In genomic region chr12:558595-558994, GRCh38 we compare ENCODE assay signal across 22 cellular contexts.
DNase-seq lines count a peak whose midpoint lies in the region; ATAC-seq, FAIRE-seq and TF ChIP-seq lines count a peak whose summit lies in the region.
"Had no signal": no experiment of that assay in that cellular context is flagged by ENCODE, and none has a peak within 500 bp of the region (broad histone marks: within the 10 kb centered on the region; RNA-seq: fewer than 3 reads in every experiment).

No MANE protein-coding gene starts in this region.

- ATAC-seq in activated naive CD8-positive, alpha-beta T cell treated with anti-CD3 and anti-CD28 coated beads, Interleukin-2, amount 10 ng/mL, durations not matched to agents 7 days and 5 days (ENCODE audit: low read depth) = no peak
- no peak for ATAC-seq in activated naive CD8-positive, alpha-beta T cell treated with anti-CD3 and anti-CD28 coated beads, Interleukin-2, amount 50 U/mL, for 24 hours
- ATAC-seq: GM23338 had no signal

- H3K4me1 Mint-ChIP-seq in activated naive CD8-positive, alpha-beta T cell treated with anti-CD3 and anti-CD28 coated beads, Interleukin-2, amount 10 ng/mL, durations not matched to agents 7 days and 5 days = peaks cover 28% of the 10 kb centered on the region
- H3K4me1 Mint-ChIP-seq in activated naive CD8-positive, alpha-beta T cell treated with anti-CD3 and anti-CD28 coated beads, Interleukin-2, amount 50 U/mL, for 24 hours = peaks cover 24% of the 10 kb centered on the region
- H3K4me1 Mint-ChIP-seq: GM23338 had no signal

- no peak for DNase-seq in activated naive CD8-positive, alpha-beta T cell treated with anti-CD3 and anti-CD28 coated beads, Interleukin-2, amount 10 ng/mL, durations not matched to agents 7 days and 5 days
- no peak for DNase-seq in activated naive CD8-positive, alpha-beta T cell treated with anti-CD3 and anti-CD28 coated beads, Interleukin-2, amount 50 U/mL, for 24 hours
- DNase-seq in epithelial cell of esophagus (ENCODE audit: low read depth) (peak; percentile 8), small intestine (peak; percentile 65), putamen (ENCODE audit: low spot score) (no peak), foreskin melanocyte (no peak), NOMO-1 treated with DMSO at 0.1 percent for 48 hours (lab: John Stamatoyannopoulos, UW; ENCODE audit: unreplicated experiment) (no peak)
- DNase-seq: 8988T, GDM1, IMR-90, NCI-H1105, NCI-H146, NCI-H2081, NCI-H2171, NCI-H524 treated with DMSO at 0.1 percent for 48 hours, OCI-M1, SJCRH30 had no signal

- no peaks in the 10 kb centered on the region for H3K4me1 ChIP-seq in small intestine (ENCODE audit: control insufficient read depth in 2 of 2, insufficient read depth in 1 of 2, low read depth in 1 of 2, low read length in 1 of 2)
- H3K4me1 ChIP-seq: HAP-1, SJCRH30 had no signal

- no peaks in the 10 kb centered on the region for H3K36me3 ChIP-seq in small intestine (ENCODE audit: control insufficient read depth in 2 of 2, insufficient read depth in 2 of 2, low read length in 2 of 2)
- H3K36me3 ChIP-seq: HAP-1 had no signal

- no peak for TF ChIP-seq CTCF in epithelial cell of esophagus (IDR thresholded peaks at IDR 0.05; ENCODE audit: insufficient read depth, low read depth, low read length, missing control alignments)

- POLR2A ChIA-PET in activated naive CD8-positive, alpha-beta T cell treated with anti-CD3 and anti-CD28 coated beads, Interleukin-2, amount 10 ng/mL, durations not matched to agents 7 days and 5 days (lab: Charles Lee) = no interaction called here

- H3K9me3 Mint-ChIP-seq in activated naive CD8-positive, alpha-beta T cell treated with anti-CD3 and anti-CD28 coated beads, Interleukin-2, amount 10 ng/mL, durations not matched to agents 7 days and 5 days = no peaks in the 10 kb centered on the region
- H3K9me3 Mint-ChIP-seq in activated naive CD8-positive, alpha-beta T cell treated with anti-CD3 and anti-CD28 coated beads, Interleukin-2, amount 50 U/mL, for 24 hours = no peaks in the 10 kb centered on the region
- H3K9me3 Mint-ChIP-seq: GM23338 had no signal

- no peaks in the 10 kb centered on the region for H3K9me3 ChIP-seq in small intestine (ENCODE audit: control insufficient read depth, low read depth)
- H3K9me3 ChIP-seq: HAP-1, SJCRH30 had no signal

- H3K4me3 ChIP-seq in epithelial cell of esophagus (ENCODE audit: low read length) (no peak overlapping the region), small intestine (ENCODE audit: low read depth in 1 of 2, low read length in 2 of 2) (no peak overlapping the region)
- H3K4me3 ChIP-seq: GM23338, HAP-1, SJCRH30 had no signal

- H3K36me3 Mint-ChIP-seq in activated naive CD8-positive, alpha-beta T cell treated with anti-CD3 and anti-CD28 coated beads, Interleukin-2, amount 10 ng/mL, durations not matched to agents 7 days and 5 days = peaks cover 12% of the 10 kb centered on the region
- no peaks in the 10 kb centered on the region for H3K36me3 Mint-ChIP-seq in activated naive CD8-positive, alpha-beta T cell treated with anti-CD3 and anti-CD28 coated beads, Interleukin-2, amount 50 U/mL, for 24 hours (ENCODE audit: low read depth)

- WGBS in small intestine, 3 donors = 7 to 46% (median 21%) methylated on average over 4 of the region's 4 CpGs

- no peaks in the 10 kb centered on the region for H3K27me3 ChIP-seq in small intestine (ENCODE audit: control insufficient read depth in 2 of 2, insufficient read depth in 2 of 2, low read length in 2 of 2)
- H3K27me3 ChIP-seq: SJCRH30 had no signal

- H3K27me3 Mint-ChIP-seq in activated naive CD8-positive, alpha-beta T cell treated with anti-CD3 and anti-CD28 coated beads, Interleukin-2, amount 10 ng/mL, durations not matched to agents 7 days and 5 days = no peaks in the 10 kb centered on the region
- H3K27me3 Mint-ChIP-seq in activated naive CD8-positive, alpha-beta T cell treated with anti-CD3 and anti-CD28 coated beads, Interleukin-2, amount 50 U/mL, for 24 hours = no peaks in the 10 kb centered on the region

- no peak overlapping the region for H3K27ac ChIP-seq in small intestine (ENCODE audit: low read depth in 1 of 2, low read length in 1 of 2)
- H3K27ac ChIP-seq: C4-2B, SJCRH30 had no signal

- H3K27ac Mint-ChIP-seq in activated naive CD8-positive, alpha-beta T cell treated with anti-CD3 and anti-CD28 coated beads, Interleukin-2, amount 10 ng/mL, durations not matched to agents 7 days and 5 days = peak overlapping the region; percentile 43
- no peak overlapping the region for H3K27ac Mint-ChIP-seq in activated naive CD8-positive, alpha-beta T cell treated with anti-CD3 and anti-CD28 coated beads, Interleukin-2, amount 50 U/mL, for 24 hours
- H3K27ac Mint-ChIP-seq: GM23338 had no signal

- no peak overlapping the region for H3K4me3 Mint-ChIP-seq in activated naive CD8-positive, alpha-beta T cell treated with anti-CD3 and anti-CD28 coated beads, Interleukin-2, amount 10 ng/mL, durations not matched to agents 7 days and 5 days
- H3K4me3 Mint-ChIP-seq in activated naive CD8-positive, alpha-beta T cell treated with anti-CD3 and anti-CD28 coated beads, Interleukin-2, amount 50 U/mL, for 24 hours = no peak overlapping the region
- H3K4me3 Mint-ChIP-seq: GM23338 had no signal

- FAIRE-seq in small intestine (lab: Jason Lieb, UNC) = no peak
- FAIRE-seq: GM18507, RCC 7860 had no signal

Comparison
In these comparisons a context has a peak if more than half of its experiments do, and no peak if none do; other contexts are left out.
1. DNase-seq: peak in epithelial cell of esophagus (single experiment) and small intestine (single experiment); none in activated naive CD8-positive, alpha-beta T cell treated with anti-CD3 and anti-CD28 coated beads, Interleukin-2, amount 10 ng/mL, durations not matched to agents 7 days and 5 days (single experiment), activated naive CD8-positive, alpha-beta T cell treated with anti-CD3 and anti-CD28 coated beads, Interleukin-2, amount 50 U/mL, for 24 hours (single experiment), putamen (single experiment), foreskin melanocyte (single experiment) and NOMO-1 treated with DMSO at 0.1 percent for 48 hours (single experiment).